14 cellular contexts compared by ENCODE assay signal in the genomic region with DNA sequence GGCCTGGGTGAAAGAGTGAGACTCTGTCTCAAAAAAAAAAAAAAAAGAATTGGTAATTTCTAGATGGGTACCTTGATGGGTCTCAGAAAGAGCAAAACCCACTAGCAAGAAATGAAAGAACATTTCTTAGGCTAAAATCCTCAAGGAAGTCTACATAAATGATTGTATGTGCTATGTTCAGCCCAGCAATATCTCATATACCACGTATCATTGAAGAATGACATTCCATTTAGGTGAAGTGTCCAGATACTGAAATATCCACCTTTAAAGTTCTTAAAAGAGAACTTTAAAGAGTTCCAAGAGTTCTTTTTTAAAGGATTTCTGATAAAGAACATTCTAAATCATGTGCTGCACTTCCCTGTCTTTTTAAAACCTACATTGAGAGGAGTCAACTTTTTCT. TPM values are rescaled to one million over a fixed set of nuclear protein-coding genes. Genes with fewer than 3 reads are reported as not detected.
A peak's percentile ranks its signal among the peaks of the same experiment; 100 is the strongest.
DNase-seq lines count a peak whose midpoint lies in the region; ATAC-seq and TF ChIP-seq lines count a peak whose summit lies in the region.
"Had no signal": no experiment of that assay in that cellular context is flagged by ENCODE, and none has a peak within 500 bp of the region (broad histone marks: within the 10 kb centered on the region; RNA-seq: fewer than 3 reads in every experiment).

No MANE protein-coding gene starts in this region.

- no peak overlapping the region for H3K4me2 ChIP-seq in mesenchymal stem cell (ENCODE audit: low read length, poor library complexity, severe bottlenecking)

- H3K79me1 ChIP-seq in mesenchymal stem cell (replicated peaks; ENCODE audit: low read length, poor library complexity, severe bottlenecking): peaks cover 26% of the 10 kb centered on the region

- H3K4me1 ChIP-seq in mesenchymal stem cell (ENCODE audit: control insufficient read depth, insufficient read depth, low read depth, low read length) (peaks cover 40% of the 10 kb centered on the region), tibial nerve (peaks cover 0 to 100% (median 84%) of the 10 kb centered on the region in 4 donors), testis (peaks cover 32% of the 10 kb centered on the region)

- H4K91ac ChIP-seq in mesenchymal stem cell (ENCODE audit: low read length): no peak overlapping the region

- peaks cover 4 to 10% of the 10 kb centered on the region in 2 experiments for H3K36me3 ChIP-seq in mesenchymal stem cell (ENCODE audit: control insufficient read depth in 1 of 2, insufficient read depth in 2 of 2, low read depth in 1 of 2, low read length in 2 of 2)
- peaks cover 0 to 14% (median 0%) of the 10 kb centered on the region in 3 donors for H3K36me3 ChIP-seq in tibial nerve
- H3K36me3 ChIP-seq in testis (ENCODE audit: low read depth, missing control alignments): no peaks in the 10 kb centered on the region

- no peak overlapping the region for H2BK120ac ChIP-seq in mesenchymal stem cell (ENCODE audit: low read depth, low read length)

- no peaks in the 10 kb centered on the region for H3K9me3 Mint-ChIP-seq in activated naive CD8-positive, alpha-beta T cell treated with anti-CD3 and anti-CD28 coated beads, Interleukin-2, amount 50 U/mL, for 24 hours
- H3K9me3 Mint-ChIP-seq in activated naive CD8-positive, alpha-beta T cell treated with anti-CD3 and anti-CD28 coated beads for 36 hours: no peaks in the 10 kb centered on the region
- no peaks in the 10 kb centered on the region for H3K9me3 Mint-ChIP-seq in chondrocyte (ENCODE audit: low read depth)
- H3K9me3 Mint-ChIP-seq: activated T-cell treated with anti-CD3 and anti-CD28 coated beads, Interleukin-2, amount 50 U/mL, for 72 hours had no signal

- ATAC-seq in activated naive CD8-positive, alpha-beta T cell treated with anti-CD3 and anti-CD28 coated beads, Interleukin-2, amount 50 U/mL, for 24 hours: no peak

- H4K8ac ChIP-seq in mesenchymal stem cell (ENCODE audit: low read length): no peak overlapping the region

- no peak for TF ChIP-seq EP300 in tibial nerve (IDR thresholded peaks at IDR 0.05)

- H2AK5ac ChIP-seq in mesenchymal stem cell (ENCODE audit: low read length, severe bottlenecking): no peak overlapping the region

- peak overlapping the region; percentile 55 for H3K9ac ChIP-seq in mesenchymal stem cell (ENCODE audit: low read length)

- no peak overlapping the region for H2BK15ac ChIP-seq in mesenchymal stem cell (ENCODE audit: low read depth, poor library complexity, severe bottlenecking)

- no peak overlapping the region for H3K4ac ChIP-seq in mesenchymal stem cell (ENCODE audit: low read depth in 1 of 2, low read length in 2 of 2)

- peak overlapping the region; percentile 95 for H2BK5ac ChIP-seq in mesenchymal stem cell (ENCODE audit: low read depth, low read length, poor library complexity, severe bottlenecking)

- intact Hi-C loops in testis (cut with DNase I; ENCODE audit: low total_unique reads): no loop called here

- no peak for TF ChIP-seq CTCF in chondrocyte (IDR thresholded peaks at IDR 0.05)
- no peak for TF ChIP-seq CTCF in tibial nerve (IDR thresholded peaks at IDR 0.05)
- TF ChIP-seq CTCF in testis (IDR thresholded peaks at IDR 0.05): no peak

- H3K4me3 Mint-ChIP-seq in activated naive CD8-positive, alpha-beta T cell treated with anti-CD3 and anti-CD28 coated beads, Interleukin-2, amount 50 U/mL, for 24 hours: no peak overlapping the region
- no peak overlapping the region for H3K4me3 Mint-ChIP-seq in activated naive CD8-positive, alpha-beta T cell treated with anti-CD3 and anti-CD28 coated beads for 36 hours
- H3K4me3 Mint-ChIP-seq in chondrocyte (ENCODE audit: unreplicated experiment): peak overlapping the region; percentile 9
- H3K4me3 Mint-ChIP-seq: activated T-cell treated with anti-CD3 and anti-CD28 coated beads, Interleukin-2, amount 50 U/mL, for 72 hours had no signal

- H2BK12ac ChIP-seq in mesenchymal stem cell (ENCODE audit: low read length in 2 of 2): no peak overlapping the region

- H3K4me3 ChIP-seq in mesenchymal stem cell (ENCODE audit: insufficient read depth in 1 of 2, low read depth in 1 of 2, low read length in 2 of 2) (no peak overlapping the region), tibial nerve (no peak overlapping the region), testis (no peak overlapping the region)
- H3K4me3 ChIP-seq: body of pancreas had no signal

- H3K23ac ChIP-seq in mesenchymal stem cell (ENCODE audit: low read length in 2 of 2): no peak overlapping the region

- H3K27ac Mint-ChIP-seq in activated naive CD8-positive, alpha-beta T cell treated with anti-CD3 and anti-CD28 coated beads, Interleukin-2, amount 50 U/mL, for 24 hours: peak overlapping the region; percentile 81
- no peak overlapping the region for H3K27ac Mint-ChIP-seq in activated naive CD8-positive, alpha-beta T cell treated with anti-CD3 and anti-CD28 coated beads for 36 hours
- peak overlapping the region; percentile 97 for H3K27ac Mint-ChIP-seq in chondrocyte (ENCODE audit: unreplicated experiment)
- H3K27ac Mint-ChIP-seq: activated T-cell treated with anti-CD3 and anti-CD28 coated beads, Interleukin-2, amount 50 U/mL, for 72 hours had no signal

- H3K4me1 Mint-ChIP-seq in activated naive CD8-positive, alpha-beta T cell treated with anti-CD3 and anti-CD28 coated beads, Interleukin-2, amount 50 U/mL, for 24 hours: peaks cover 39% of the 10 kb centered on the region
- H3K4me1 Mint-ChIP-seq in activated naive CD8-positive, alpha-beta T cell treated with anti-CD3 and anti-CD28 coated beads for 36 hours: peaks cover 12% of the 10 kb centered on the region
- peaks cover 95% of the 10 kb centered on the region for H3K4me1 Mint-ChIP-seq in chondrocyte (ENCODE audit: low read depth)

- H3K27me3 ChIP-seq in mesenchymal stem cell (ENCODE audit: control insufficient read depth in 1 of 2, insufficient read depth in 1 of 2, low read length in 2 of 2) (no peaks in the 10 kb centered on the region), tibial nerve (no peaks in the 10 kb centered on the region), testis (no peaks in the 10 kb centered on the region)
- H3K27me3 ChIP-seq: body of pancreas had no signal

- no peak for DNase-seq in activated naive CD8-positive, alpha-beta T cell treated with anti-CD3 and anti-CD28 coated beads, Interleukin-2, amount 50 U/mL, for 24 hours
- DNase-seq in activated naive CD8-positive, alpha-beta T cell treated with anti-CD3 and anti-CD28 coated beads for 36 hours: no peak
- no peak for DNase-seq in chondrocyte (ENCODE audit: low spot score)
- DNase-seq in mesenchymal stem cell: peak; percentile 47
- no peak for DNase-seq in tibial nerve (ENCODE audit: low spot score in 2 of 2)
- no peak for DNase-seq in GF-D8 (lab: John Stamatoyannopoulos, UW)
- no peak for DNase-seq in NCI-H2107 treated with DMSO at 0.1 percent for 48 hours (lab: John Stamatoyannopoulos, UW; ENCODE audit: unreplicated experiment)
- no peak for DNase-seq in testis
- DNase-seq: 8988T; activated T-cell treated with anti-CD3 and anti-CD28 coated beads, Interleukin-2, amount 50 U/mL, for 72 hours; body of pancreas; Karpas-422; NCI-H2081; NK-92 treated with Interleukin-12 subunit alpha and Interleukin-12 subunit beta, amount 100 ng/mL, for 24 hours had no signal

- no peak overlapping the region for H3K14ac ChIP-seq in mesenchymal stem cell (ENCODE audit: low read length in 2 of 2)

- H2AFZ ChIP-seq in mesenchymal stem cell (ENCODE audit: low read depth, low read length): no peak overlapping the region

- H3K36me3 Mint-ChIP-seq in activated naive CD8-positive, alpha-beta T cell treated with anti-CD3 and anti-CD28 coated beads, Interleukin-2, amount 50 U/mL, for 24 hours (ENCODE audit: low read depth): no peaks in the 10 kb centered on the region
- H3K36me3 Mint-ChIP-seq in activated naive CD8-positive, alpha-beta T cell treated with anti-CD3 and anti-CD28 coated beads for 36 hours: no peaks in the 10 kb centered on the region
- H3K36me3 Mint-ChIP-seq in chondrocyte (ENCODE audit: low read depth): peaks cover 5% of the 10 kb centered on the region

- TF ChIP-seq POLR2A in tibial nerve (IDR thresholded peaks at IDR 0.05): no peak
- TF ChIP-seq POLR2A in testis (IDR thresholded peaks at IDR 0.05): no peak

- no CpG with 5 or more reads among the region's 1 CpG for WGBS in mesenchymal stem cell
- WGBS in tibial nerve, 2 donors: 59 to 60% methylated on average over 1 of the region's 1 CpG
- 84 to 93% methylated on average over 1 of the region's 1 CpG for WGBS in testis, 2 donors

- no peaks in the 10 kb centered on the region for H3K27me3 Mint-ChIP-seq in activated naive CD8-positive, alpha-beta T cell treated with anti-CD3 and anti-CD28 coated beads, Interleukin-2, amount 50 U/mL, for 24 hours
- H3K27me3 Mint-ChIP-seq in activated naive CD8-positive, alpha-beta T cell treated with anti-CD3 and anti-CD28 coated beads for 36 hours: no peaks in the 10 kb centered on the region
- H3K27me3 Mint-ChIP-seq in chondrocyte (ENCODE audit: low read depth): no peaks in the 10 kb centered on the region

- H3K18ac ChIP-seq in mesenchymal stem cell (ENCODE audit: low read depth in 1 of 2, low read length in 2 of 2): no peak overlapping the region

- H3K9me3 ChIP-seq in mesenchymal stem cell (ENCODE audit: control insufficient read depth, low read length) (no peaks in the 10 kb centered on the region), tibial nerve (no peaks in the 10 kb centered on the region), testis (no peaks in the 10 kb centered on the region)
- H3K9me3 ChIP-seq: body of pancreas had no signal

- H3K27ac ChIP-seq in mesenchymal stem cell (ENCODE audit: low read length, poor library complexity, severe bottlenecking) (peak overlapping the region; percentile 100), tibial nerve (peak overlapping the region in 3 of 4 donors; percentile 48 to 91 (median 85)), testis (no peak overlapping the region)

RNA-seq across cellular contexts. Expression of a gene that starts 19.2 kb away (rescaled TPM):
- 1 to 10 TPM; 1.1 to 2.0 TPM for total RNA-seq in activated naive CD8-positive, alpha-beta T cell treated with anti-CD3 and anti-CD28 coated beads for 36 hours
- total RNA-seq in chondrocyte (31.7 to 83.7 TPM (median 34.5 TPM) in 3 replicates), tibial nerve (100 to 1,000 TPM; 128 to 196 (median 176) TPM), testis (1 to 10 TPM; 6.3 TPM)
- 87.1 TPM for polyA plus RNA-seq in mesenchymal stem cell (2013, experiment 1 of 2)
- 83.3 TPM for polyA plus RNA-seq in mesenchymal stem cell (2013, experiment 2 of 2)
- polyA plus RNA-seq in testis (ENCODE audit: insufficient read depth, low read depth, low replicate concordance): 10.6 TPM

Comparison
In these comparisons a context has a peak if more than half of its experiments do, and no peak if none do; other contexts are left out.
1. H3K27ac ChIP-seq: peak in mesenchymal stem cell (single experiment) and tibial nerve (3 of 4); none in testis (0 of 2).